In genomic region chr4:160021870-160022269, GRCh38 we compare ENCODE assay signal across 21 cellular contexts.
DNase-seq lines count a peak whose midpoint lies in the region; ATAC-seq and TF ChIP-seq lines count a peak whose summit lies in the region.
"Had no signal": no experiment of that assay in that cellular context is flagged by ENCODE, and none has a peak within 500 bp of the region (broad histone marks: within the 10 kb centered on the region; RNA-seq: fewer than 3 reads in every experiment).

No MANE protein-coding gene starts in this region.

- no peaks in the 10 kb centered on the region for H3F3A ChIP-seq in GM23338 (replicated peaks; ENCODE audit: low read depth)

- H3K27ac Mint-ChIP-seq in GM23338, result no peak overlapping the region
- H3K27ac Mint-ChIP-seq: CD14-positive monocyte; CD4-positive, alpha-beta memory T cell; CD4-positive, CD25-positive, alpha-beta regulatory T cell; CD8-positive, alpha-beta memory T cell had no signal

- no peaks in the 10 kb centered on the region for H3K79me2 ChIP-seq in GM23338 (replicated peaks; ENCODE audit: insufficient read depth)

- POLR2A ChIA-PET in A673 (lab: Charles Lee; ENCODE audit: low non-redundant PET), result no interaction called here

- 65 to 81% methylated on average over 1 of the region's 1 CpG for WGBS in lung, 2 donors

- peaks cover 11% of the 10 kb centered on the region for H3K4me1 Mint-ChIP-seq in GM23338
- H3K4me1 Mint-ChIP-seq: CD14-positive monocyte; CD4-positive, alpha-beta memory T cell; CD4-positive, CD25-positive, alpha-beta regulatory T cell; CD8-positive, alpha-beta memory T cell had no signal

- CTCF ChIA-PET in A673 (lab: Charles Lee), result no interaction called here

- H3K4me1 ChIP-seq in GM23338 (ENCODE audit: insufficient read depth) (no peaks in the 10 kb centered on the region), left lung (no peaks in the 10 kb centered on the region), lung (ENCODE audit: control insufficient read depth in 2 of 2, insufficient read depth in 2 of 2, low read length in 2 of 2) (no peaks in the 10 kb centered on the region), upper lobe of right lung (no peaks in the 10 kb centered on the region), A673 (ENCODE audit: insufficient read depth, low read length, poor library complexity, severe bottlenecking) (no peaks in the 10 kb centered on the region)
- H3K4me1 ChIP-seq: BE2C, BLaER1 had no signal

- ATAC-seq in GM23338 (no peak), left lung (peak; percentile 82), lung (ENCODE audit: insufficient read depth, low FRiP score) (peak; percentile 37), upper lobe of right lung (peak; percentile 66)
- ATAC-seq: A549 had no signal

- TF ChIP-seq CTCF in GM23338 (conservative IDR thresholded peaks at IDR 0.05; ENCODE audit: low read depth in 2 of 2) (no peak), left lung (IDR thresholded peaks at IDR 0.05) (no peak), lung (IDR thresholded peaks at IDR 0.05; ENCODE audit: control extremely low read depth, extremely low read depth) (no peak), upper lobe of right lung (IDR thresholded peaks at IDR 0.05) (no peak), A673 (conservative IDR thresholded peaks at IDR 0.05; ENCODE audit: low read depth, low read length) (no peak)

- H3K36me3 ChIP-seq in GM23338 (ENCODE audit: insufficient read depth) (no peaks in the 10 kb centered on the region), left lung (no peaks in the 10 kb centered on the region), lung (ENCODE audit: control insufficient read depth in 2 of 2, insufficient read depth in 2 of 2, low read length in 2 of 2) (no peaks in the 10 kb centered on the region), upper lobe of right lung (no peaks in the 10 kb centered on the region), A673 (ENCODE audit: insufficient read depth, low read length, poor library complexity, severe bottlenecking) (no peaks in the 10 kb centered on the region)
- H3K36me3 ChIP-seq: BE2C, BLaER1 had no signal

- H3K27me3 ChIP-seq in GM23338 (ENCODE audit: insufficient read depth) (no peaks in the 10 kb centered on the region), left lung (no peaks in the 10 kb centered on the region), lung (ENCODE audit: control insufficient read depth, insufficient read depth) (no peaks in the 10 kb centered on the region), upper lobe of right lung (no peaks in the 10 kb centered on the region), A673 (replicated peaks; ENCODE audit: insufficient read depth, low read depth, low read length, poor library complexity) (no peaks in the 10 kb centered on the region)
- H3K27me3 ChIP-seq: BE2C, BLaER1 had no signal

- BruUV-seq in A673 (replicated peaks; lab: Mats Ljungman, UMichigan), result no TSS peak

- H4K20me1 ChIP-seq in GM23338 (replicated peaks; ENCODE audit: insufficient read depth), result no peaks in the 10 kb centered on the region
- H4K20me1 ChIP-seq: BLaER1 had no signal

- DNase-seq in GM23338 (ENCODE audit: low spot score) (peak; percentile 7), left lung (no peak), lung (ENCODE audit: low spot score) (no peak), upper lobe of right lung (no peak), A673 (ENCODE audit: low spot score) (no peak), middle frontal gyrus (ENCODE audit: extremely low spot score, low spot score) (no peak), MV-4-11 (lab: John Stamatoyannopoulos, UW) (no peak)
- DNase-seq: ACHN; BE2C; C1 segment of cervical spinal cord; Calu3; CD4-positive, alpha-beta memory T cell; CD4-positive, CD25-positive, alpha-beta regulatory T cell; CD8-positive, alpha-beta memory T cell; COR-L47; DMS79 treated with DMSO at 0.1 percent for 48 hours; GF-D8 had no signal

- H3K9me3 ChIP-seq in left lung (peaks cover 0 to 11% of the 10 kb centered on the region in 2 donors), lung (ENCODE audit: control insufficient read depth in 2 of 2, insufficient read depth in 1 of 2, low read length in 1 of 2) (peaks cover 0 to 2% of the 10 kb centered on the region in 2 donors), upper lobe of right lung (no peaks in the 10 kb centered on the region), A673 (ENCODE audit: low read depth, low read length, poor library complexity, severe bottlenecking) (no peaks in the 10 kb centered on the region)
- H3K9me3 ChIP-seq: A549, BE2C, BLaER1 had no signal

- H3K27ac ChIP-seq in GM23338 (ENCODE audit: low read depth) (no peak overlapping the region), left lung (no peak overlapping the region), lung (ENCODE audit: low read depth in 1 of 2, low read length in 1 of 2) (no peak overlapping the region), upper lobe of right lung (no peak overlapping the region), A673 (ENCODE audit: low read depth, low read length, poor library complexity, severe bottlenecking) (no peak overlapping the region)
- H3K27ac ChIP-seq: 22Rv1, A549, BLaER1 had no signal

- no peak overlapping the region for H3K4me3 ChIP-seq in GM23338
- no peak overlapping the region for H3K4me3 ChIP-seq in left lung
- H3K4me3 ChIP-seq in lung, result no peak overlapping the region
- no peak overlapping the region for H3K4me3 ChIP-seq in upper lobe of right lung
- H3K4me3 ChIP-seq in A673 (ENCODE audit: low read depth, low read length, poor library complexity, severe bottlenecking), result no peak overlapping the region
- H3K4me3 ChIP-seq: A549, BLaER1 had no signal

- peaks cover 15% of the 10 kb centered on the region; the same call in 1 of the 2 replicates for H3K9me2 ChIP-seq in GM23338 (ENCODE audit: insufficient read depth)

- no peak overlapping the region for H3K4me3 Mint-ChIP-seq in GM23338
- H3K4me3 Mint-ChIP-seq: CD14-positive monocyte; CD4-positive, alpha-beta memory T cell; CD4-positive, CD25-positive, alpha-beta regulatory T cell; CD8-positive, alpha-beta memory T cell had no signal

- intact Hi-C loops in left lung (cut with DNase I) (no loop called here), upper lobe of right lung (cut with DNase I) (no loop called here), A673 (cut with micrococcal nuclease; ENCODE audit: unreplicated experiment) (no loop called here)

- H3K27me3 Mint-ChIP-seq in GM23338 (ENCODE audit: insufficient read depth, low read depth, poor library complexity), result no peaks in the 10 kb centered on the region
- H3K27me3 Mint-ChIP-seq: CD4-positive, alpha-beta memory T cell; CD4-positive, CD25-positive, alpha-beta regulatory T cell; CD8-positive, alpha-beta memory T cell had no signal

- no peak overlapping the region for H2AFZ ChIP-seq in GM23338

- H3K9me3 Mint-ChIP-seq in GM23338, result no peaks in the 10 kb centered on the region; the same call in 2 of the 3 replicates

- no peaks in the 10 kb centered on the region; the same call in 2 of the 3 replicates for H3K36me3 Mint-ChIP-seq in GM23338 (ENCODE audit: low read depth)
- H3K36me3 Mint-ChIP-seq: CD14-positive monocyte; CD4-positive, alpha-beta memory T cell; CD4-positive, CD25-positive, alpha-beta regulatory T cell; CD8-positive, alpha-beta memory T cell had no signal

- no peak overlapping the region for H3K4me2 ChIP-seq in GM23338
- H3K4me2 ChIP-seq: A549, BLaER1 had no signal

TF ChIP-seq in GM23338, 12 proteins besides CTCF, POLR2A, EP300 and RAD21 (continues in another document):
- TF ChIP-seq EZH2phosphoT487 (IDR thresholded peaks at IDR 0.05; ENCODE audit: unreplicated experiment) (no peak), POLR2AphosphoS5 (IDR thresholded peaks at IDR 0.05; ENCODE audit: low read depth) (no peak), ZNF114 (CRISPR knock-in tag; IDR thresholded peaks at IDR 0.05) (no peak), NANOG (IDR thresholded peaks at IDR 0.05; ENCODE audit: borderline replicate concordance) (no peak), ETS1 (IDR thresholded peaks at IDR 0.05) (no peak), ZNF331 (CRISPR knock-in tag; IDR thresholded peaks at IDR 0.05; ENCODE audit: low read depth) (no peak), STAT1 (IDR thresholded peaks at IDR 0.05; ENCODE audit: unreplicated experiment) (no peak), EZH2 (IDR thresholded peaks at IDR 0.05; ENCODE audit: low read depth, unreplicated experiment) (no peak), CREB1 (CRISPR knock-in tag; IDR thresholded peaks at IDR 0.05; ENCODE audit: low read depth) (no peak), REST (IDR thresholded peaks at IDR 0.05; ENCODE audit: unreplicated experiment) (no peak)
